Comparison of ENCODE assay signal across 14 cellular contexts in genomic region chr16:70162041-70162451, GRCh38. TPM values are rescaled to one million over a fixed set of nuclear protein-coding genes. Genes with fewer than 3 reads are reported as not detected.
A peak's percentile ranks its signal among the peaks of the same experiment; 100 is the strongest.
DNase-seq lines count a peak whose midpoint lies in the region; ATAC-seq, FAIRE-seq and TF ChIP-seq lines count a peak whose summit lies in the region.
"Had no signal": no experiment of that assay in that cellular context is flagged by ENCODE, and none has a peak within 500 bp of the region (broad histone marks: within the 10 kb centered on the region; RNA-seq: fewer than 3 reads in every experiment).

No MANE protein-coding gene starts in this region.

- peaks cover 20% of the 10 kb centered on the region for H3K36me3 Mint-ChIP-seq in MCF 10A (ENCODE audit: insufficient read depth, unreplicated experiment)

- H3K4me3 ChIP-seq in breast epithelium, result no peak overlapping the region
- no peak overlapping the region for H3K4me3 ChIP-seq in keratinocyte (ENCODE audit: control insufficient read depth in 2 of 3, extremely low read depth in 1 of 3, insufficient read depth in 2 of 3, low read depth in 1 of 3, low read length in 3 of 3)

- no peaks in the 10 kb centered on the region for H3K27me3 Mint-ChIP-seq in MCF 10A (ENCODE audit: insufficient read depth, unreplicated experiment)
- H3K27me3 Mint-ChIP-seq: activated CD4-positive, alpha-beta memory T cell treated with anti-CD3 and anti-CD28 coated beads, Interleukin-2, amount 10 ng/mL, durations not matched to agents 7 days and 5 days had no signal

- TF ChIP-seq CTCF in MCF 10A (IDR thresholded peaks at IDR 0.05; ENCODE audit: unreplicated experiment) (no peak), breast epithelium (IDR thresholded peaks at IDR 0.05) (no peak), keratinocyte (optimal IDR thresholded peaks at IDR 0.05 in 1 of 3, IDR thresholded peaks at IDR 0.05 in 1 of 3, conservative IDR thresholded peaks at IDR 0.05 in 1 of 3; ENCODE audit: extremely low read depth in 1 of 3, insufficient read depth in 2 of 3, low read length in 3 of 3) (no peak)

- peaks cover 15% of the 10 kb centered on the region for H3K4me1 Mint-ChIP-seq in MCF 10A (ENCODE audit: insufficient read depth, unreplicated experiment)

- H3K9me3 ChIP-seq in breast epithelium (no peaks in the 10 kb centered on the region), keratinocyte (ENCODE audit: control insufficient read depth, low read depth, low read length) (no peaks in the 10 kb centered on the region)
- H3K9me3 ChIP-seq: neutrophil had no signal

- peak; percentile 72 for DNase-seq in MCF 10A (ENCODE audit: unreplicated experiment)
- DNase-seq in breast epithelium (ENCODE audit: low spot score in 2 of 2), result no peak
- DNase-seq in amniotic epithelial cell (ENCODE audit: low read depth), result peak; percentile 61
- DNase-seq in keratinocyte (ENCODE audit: low read depth, low spot score), result no peak
- DNase-seq in activated effector memory CD4-positive, alpha-beta T cell treated with anti-CD3 and anti-CD28 coated beads, Interleukin-2, amount 50 U/mL, for 16 hours, result no peak
- no peak for DNase-seq in stimulated activated CD4-positive, alpha-beta T cell treated with anti-CD3 and anti-CD28 coated beads, Interleukin-4, amount 100 ng/mL, for 1 hour
- no peak for DNase-seq in activated CD4-positive, CD25-positive, alpha-beta regulatory T cell treated with anti-CD3 and anti-CD28 coated beads, Interleukin-2, amount 50 U/mL, for 72 hours
- DNase-seq: activated CD4-positive, alpha-beta memory T cell treated with anti-CD3 and anti-CD28 coated beads, Interleukin-2, amount 10 ng/mL, durations not matched to agents 7 days and 5 days; effector CD4-positive, alpha-beta T cell; NK-92 treated with Interleukin-12 subunit alpha and Interleukin-12 subunit beta, amount 100 ng/mL, for 24 hours; stimulated activated naive CD8-positive, alpha-beta T cell treated with anti-CD3 and anti-CD28 coated beads, Interleukin-15, Interleukin-2, amounts not matched to agents 100 U/mL and 50 U/mL, for 24 hours had no signal

- H3K27me3 ChIP-seq in breast epithelium (no peaks in the 10 kb centered on the region), keratinocyte (ENCODE audit: control insufficient read depth, extremely low read depth, insufficient read depth, low read length) (no peaks in the 10 kb centered on the region)
- H3K27me3 ChIP-seq: neutrophil had no signal

- peak overlapping the region; percentile 76 for H3K27ac Mint-ChIP-seq in MCF 10A (ENCODE audit: low read depth, unreplicated experiment)
- H3K27ac Mint-ChIP-seq: activated CD4-positive, alpha-beta memory T cell treated with anti-CD3 and anti-CD28 coated beads, Interleukin-2, amount 10 ng/mL, durations not matched to agents 7 days and 5 days had no signal

- no peak overlapping the region for H3K27ac ChIP-seq in breast epithelium
- H3K27ac ChIP-seq in keratinocyte (ENCODE audit: control insufficient read depth, insufficient read depth, low read length), result no peak overlapping the region
- H3K27ac ChIP-seq: C4-2B, neutrophil had no signal

- no TSS peak for BruUV-seq in MCF 10A (replicated peaks; lab: Mats Ljungman, UMichigan)

- no peaks in the 10 kb centered on the region for H3K4me1 ChIP-seq in breast epithelium
- peaks cover 8% of the 10 kb centered on the region for H3K4me1 ChIP-seq in keratinocyte (ENCODE audit: control insufficient read depth, extremely low read depth, insufficient read depth, low read length)

- no peaks in the 10 kb centered on the region for H3K9me3 Mint-ChIP-seq in MCF 10A (ENCODE audit: unreplicated experiment)
- H3K9me3 Mint-ChIP-seq: activated CD4-positive, alpha-beta memory T cell treated with anti-CD3 and anti-CD28 coated beads, Interleukin-2, amount 10 ng/mL, durations not matched to agents 7 days and 5 days had no signal

- no peak overlapping the region for H3K9ac ChIP-seq in keratinocyte (ENCODE audit: control insufficient read depth, extremely low read depth, insufficient read depth, low read length)

- POLR2A ChIA-PET in MCF 10A (lab: Yijun Ruan, JAX), result interaction anchor here (1.2 to 1.4 kb wide), 2 partner anchors 9 to 12 kb away, joined by 3 to 6 read pairs; no protein-coding TSS in a partner anchor

- ATAC-seq in GM21360 (IDR thresholded peaks at IDR 0.05; ENCODE audit: unreplicated experiment), result no peak
- ATAC-seq: stimulated activated naive CD8-positive, alpha-beta T cell treated with anti-CD3 and anti-CD28 coated beads, Interleukin-15, Interleukin-2, amounts not matched to agents 100 U/mL and 50 U/mL, for 24 hours had no signal

- peak; percentile 5 for FAIRE-seq in keratinocyte (lab: Jason Lieb, UNC)

- intact Hi-C loops in MCF 10A (cut with micrococcal nuclease) (no loop called here), breast epithelium (cut with DNase I; ENCODE audit: low total_unique reads) (no loop called here)

- peaks cover 4% of the 10 kb centered on the region for H4K20me1 ChIP-seq in keratinocyte (ENCODE audit: control insufficient read depth, extremely low read depth, insufficient read depth, low read length)

- dilution Hi-C loops in keratinocyte (cut with MboI; ENCODE audit: extremely low pct_ligation_motif_present, low sequenced_read_pairs), result no loop called here

- no peak overlapping the region for H2AFZ ChIP-seq in keratinocyte (ENCODE audit: control insufficient read depth, low read length)

- H3K4me3 Mint-ChIP-seq in MCF 10A (ENCODE audit: unreplicated experiment), result no peak overlapping the region
- H3K4me3 Mint-ChIP-seq: activated CD4-positive, alpha-beta memory T cell treated with anti-CD3 and anti-CD28 coated beads, Interleukin-2, amount 10 ng/mL, durations not matched to agents 7 days and 5 days had no signal

- H3K79me2 ChIP-seq in keratinocyte (ENCODE audit: control insufficient read depth, insufficient read depth, low read length), result no peaks in the 10 kb centered on the region

- H3K4me2 ChIP-seq in keratinocyte (ENCODE audit: control insufficient read depth, extremely low read depth, insufficient read depth, low read depth, low read length), result peak overlapping the region; percentile 25

- TF ChIP-seq POLR2A in breast epithelium (IDR thresholded peaks at IDR 0.05), result no peak

- no peaks in the 10 kb centered on the region for H3K9me1 ChIP-seq in keratinocyte (ENCODE audit: control insufficient read depth, extremely low read depth, insufficient read depth, low read length)

- CTCF ChIA-PET in MCF 10A (lab: Yijun Ruan, JAX), result interaction anchor here (0.6 kb wide), 2 partner anchors 181 to 358 kb away, joined by 3 to 5 read pairs; no protein-coding TSS in a partner anchor

- peaks cover 13% of the 10 kb centered on the region for H3K36me3 ChIP-seq in breast epithelium
- peaks cover 8 to 13% of the 10 kb centered on the region in 2 experiments for H3K36me3 ChIP-seq in keratinocyte (ENCODE audit: control insufficient read depth in 2 of 2, extremely low read depth in 1 of 2, insufficient read depth in 2 of 2, low read length in 2 of 2)

RNA-seq across cellular contexts. Expression of gene CLEC18C, which starts 11.5 kb away (rescaled TPM):
- 0.21 and 0.32 TPM in 2 replicates for total RNA-seq in MCF 10A (2022)
- total RNA-seq in breast epithelium, result under 1 TPM in 2 of 3 donors, not detected in 1; 0.15 to 0.66 TPM
- not detected in 3 replicates for polyA plus RNA-seq in keratinocyte
- polyA plus RNA-seq in keratinocyte (2011; ENCODE audit: low read depth), result not detected
- not detected in 2 replicates for polyA plus RNA-seq in keratinocyte (2011; cell fraction: cytosol; rRNA removed)
- 0.13 and 0.64 TPM in 2 replicates for polyA plus RNA-seq in keratinocyte (2011; cell fraction: nucleus; rRNA removed)
- 0.21 TPM in 1 of 2 replicates, not detected in the other for polyA plus RNA-seq in keratinocyte (2012; ENCODE audit: low replicate concordance)
- polyA minus RNA-seq in keratinocyte, result 0.45 to 0.56 TPM in 2 of 3 replicates, not detected in the other
- polyA minus RNA-seq in keratinocyte (2011; cell fraction: cytosol; rRNA and poly(A)+ RNA removed), result not detected
- polyA minus RNA-seq in keratinocyte (2011; cell fraction: nucleus; rRNA and poly(A)+ RNA removed), result 0.63 TPM in 1 of 2 replicates, not detected in the other

RNA-seq across cellular contexts. Expression of gene PDPR, which starts 47.9 kb away (rescaled TPM):
- 18.8 and 25.6 TPM in 2 replicates for total RNA-seq in MCF 10A (2022)
- 10 to 100 TPM; 18.7 to 25.0 (median 24.1) TPM for total RNA-seq in breast epithelium
- 17.4 to 23.1 TPM (median 19.8 TPM) in 3 replicates for polyA plus RNA-seq in keratinocyte
- polyA plus RNA-seq in keratinocyte (2011; ENCODE audit: low read depth), result 1.6 TPM
- 4.6 and 7.0 TPM in 2 replicates for polyA plus RNA-seq in keratinocyte (2011; cell fraction: cytosol; rRNA removed)
- polyA plus RNA-seq in keratinocyte (2011; cell fraction: nucleus; rRNA removed), result 48.4 and 51.0 TPM in 2 replicates
- 4.8 and 13.4 TPM in 2 replicates for polyA plus RNA-seq in keratinocyte (2012; ENCODE audit: low replicate concordance)
- 31.3 to 60.2 TPM (median 45.8 TPM) in 3 replicates for polyA minus RNA-seq in keratinocyte
- polyA minus RNA-seq in keratinocyte (2011; cell fraction: cytosol; rRNA and poly(A)+ RNA removed), result 15.9 TPM
- polyA minus RNA-seq in keratinocyte (2011; cell fraction: nucleus; rRNA and poly(A)+ RNA removed), result 49.0 and 73.7 TPM in 2 replicates

Comparison
In these comparisons a context has a peak if more than half of its experiments do, and no peak if none do; other contexts are left out.
1. DNase-seq: peak in MCF 10A (single experiment) and amniotic epithelial cell (single experiment); none in breast epithelium (0 of 2), keratinocyte (single experiment), activated effector memory CD4-positive, alpha-beta T cell treated with anti-CD3 and anti-CD28 coated beads, Interleukin-2, amount 50 U/mL, for 16 hours (single experiment), stimulated activated CD4-positive, alpha-beta T cell treated with anti-CD3 and anti-CD28 coated beads, Interleukin-4, amount 100 ng/mL, for 1 hour (single experiment) and activated CD4-positive, CD25-positive, alpha-beta regulatory T cell treated with anti-CD3 and anti-CD28 coated beads, Interleukin-2, amount 50 U/mL, for 72 hours (single experiment).